In the genomic region with DNA sequence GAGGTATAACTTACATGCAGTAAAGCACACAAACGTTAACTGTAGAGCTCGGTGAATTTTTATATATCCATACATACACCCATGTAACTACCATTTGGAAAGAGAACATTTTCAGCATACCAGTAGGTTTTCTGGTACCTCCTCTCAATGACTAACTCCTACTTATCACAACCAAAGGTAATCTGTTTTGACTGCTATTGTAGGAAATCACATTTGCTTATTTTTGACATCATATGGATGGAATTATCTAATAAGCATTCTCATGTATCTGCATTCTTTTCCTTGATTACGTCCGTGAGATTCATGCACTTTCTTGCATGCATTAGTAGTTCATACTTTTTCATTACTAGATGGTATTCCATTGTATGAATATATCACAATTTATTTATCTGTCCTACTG, we compare ENCODE assay signal across 22 cellular contexts.
DNase-seq lines count a peak whose midpoint lies in the region; ATAC-seq, FAIRE-seq and TF ChIP-seq lines count a peak whose summit lies in the region.
"Had no signal": no experiment of that assay in that cellular context is flagged by ENCODE, and none has a peak within 500 bp of the region (broad histone marks: within the 10 kb centered on the region; RNA-seq: fewer than 3 reads in every experiment).

No MANE protein-coding gene starts in this region.

- DNase-seq in A549 (ENCODE audit: low read depth in 1 of 2, low spot score in 1 of 2) (no peak), SK-N-SH (no peak), GM12878 (ENCODE audit: low read depth, low spot score) (no peak), mesothelial cell of epicardium (ENCODE audit: low spot score in 2 of 2, unreplicated experiment in 2 of 2) (no peak), body of pancreas (no peak), kidney tubule cell (ENCODE audit: low spot score) (no peak)
- DNase-seq: AML-193; CD4-positive, alpha-beta T cell; H9; KG1; MM.1S; NCI-H2029; NCI-H510A; NCI-H69; SHP77 had no signal

- H3K4me1 Mint-ChIP-seq in mesothelial cell of epicardium = peaks cover 2% of the 10 kb centered on the region
- H3K4me1 Mint-ChIP-seq: GM23338 had no signal

- H3K79me2 ChIP-seq in SK-N-SH (ENCODE audit: insufficient read depth) (peaks cover 89% of the 10 kb centered on the region), GM12878 (ENCODE audit: control insufficient read depth, insufficient read depth, low read length) (peaks cover 2% of the 10 kb centered on the region; the same call in 1 of the 2 replicates)

- RAD21 ChIA-PET in GM12878 (lab: Charles Lee; ENCODE audit: unreplicated experiment) = no interaction called here

- no peak overlapping the region for H3K4me2 ChIP-seq in A549
- no peak overlapping the region for H3K4me2 ChIP-seq in SK-N-SH
- H3K4me2 ChIP-seq in GM12878 (ENCODE audit: control insufficient read depth, insufficient read depth) = no peak overlapping the region
- H3K4me2 ChIP-seq: BLaER1 treated with 17β-estradiol and CSF1 and Interleukin-3, amounts not matched to agents 10 nM and 100 nM; GM23338 had no signal

- TF ChIP-seq POLR2A in A549 (IDR thresholded peaks at IDR 0.05; ENCODE audit: low read length) (no peak), GM12878 (IDR thresholded peaks at IDR 0.05; ENCODE audit: low read depth, low read length) (no peak), body of pancreas (IDR thresholded peaks at IDR 0.05) (no peak)

- peak overlapping the region; percentile 50 for H3K27ac Mint-ChIP-seq in mesothelial cell of epicardium
- H3K27ac Mint-ChIP-seq: CD4-positive, alpha-beta T cell; GM23338 had no signal

- no peaks in the 10 kb centered on the region for H3K9me3 Mint-ChIP-seq in mesothelial cell of epicardium
- H3K9me3 Mint-ChIP-seq: CD4-positive, alpha-beta T cell; GM23338; H9 had no signal

- TF ChIP-seq RAD21 in A549 (conservative IDR thresholded peaks at IDR 0.05 in 1 of 2, IDR thresholded peaks at IDR 0.05 in 1 of 2) (no peak), SK-N-SH (IDR thresholded peaks at IDR 0.05; ENCODE audit: low read length) (no peak), GM12878 (IDR thresholded peaks at IDR 0.05; ENCODE audit: insufficient read depth, low read depth, low read length) (no peak)

- CTCF ChIA-PET in A549 (lab: Yijun Ruan, JAX) (interaction anchor here (1.9 kb wide), 1 partner anchor 55 kb away, joined by 6 read pairs; no protein-coding TSS in a partner anchor), SK-N-SH (lab: Yijun Ruan, JAX) (no interaction called here), GM12878 (lab: Yijun Ruan, JAX) (no interaction called here)

- no peak overlapping the region for H3K9ac ChIP-seq in SK-N-SH
- H3K9ac ChIP-seq in GM12878 (ENCODE audit: control insufficient read depth, insufficient read depth, low read length) = no peak overlapping the region
- H3K9ac ChIP-seq: BLaER1 treated with 17β-estradiol and CSF1 and Interleukin-3, amounts not matched to agents 10 nM and 100 nM had no signal

- SMC1A ChIA-PET in GM12878 (lab: Charles Lee; ENCODE audit: uncharacterized antibody, unreplicated experiment) = interaction anchor here (1.1 kb wide), 1 partner anchor 32 kb away, joined by 5 read pairs; no protein-coding TSS in a partner anchor

- 93% methylated on average over 4 of the region's 4 CpGs for WGBS in A549 (ENCODE audit: missing lambda C conversion rate)
- WGBS in SK-N-SH (ENCODE audit: low lambda C conversion rate) = 57% methylated on average over 4 of the region's 4 CpGs
- 100% methylated on average over 4 of the region's 4 CpGs for WGBS in GM12878 (ENCODE audit: insufficient coverage, insufficient replicate concordance, low lambda C conversion rate, missing lambda C conversion rate)
- 86 to 92% methylated on average over 4 of the region's 4 CpGs for WGBS in body of pancreas, 2 donors

- H3K27me3 ChIP-seq in SK-N-SH (ENCODE audit: insufficient read depth) = no peaks in the 10 kb centered on the region
- no peaks in the 10 kb centered on the region for H3K27me3 ChIP-seq in GM12878 (replicated peaks in 1 of 2; ENCODE audit: control insufficient read depth in 2 of 2, insufficient read depth in 2 of 2, low read length in 1 of 2)
- H3K27me3 ChIP-seq in body of pancreas = no peaks in the 10 kb centered on the region
- H3K27me3 ChIP-seq: BLaER1 treated with 17β-estradiol and CSF1 and Interleukin-3, amounts not matched to agents 10 nM and 100 nM had no signal

- FAIRE-seq in A549 (lab: Jason Lieb, UNC) = peak; percentile 61
- no peak for FAIRE-seq in GM12878 (lab: Jason Lieb, UNC)
- FAIRE-seq: D721Med had no signal

- BruUV-seq in GM12878 (replicated peaks; lab: Mats Ljungman, UMichigan) = TSS peak; percentile 27

- POLR2A ChIA-PET in A549 (lab: Yijun Ruan, JAX) = no interaction called here
- POLR2A ChIA-PET in SK-N-SH (lab: Yijun Ruan, JAX) = no interaction called here
- POLR2A ChIA-PET in GM12878 (lab: Charles Lee) = no interaction called here

- in situ Hi-C loops in GM12878 (cut with MboI) = no loop called here

- no peak for ATAC-seq in A549
- no peak for ATAC-seq in GM12878
- ATAC-seq in body of pancreas = no peak
- ATAC-seq in GM18858 (IDR thresholded peaks at IDR 0.05; ENCODE audit: unreplicated experiment) = no peak
- ATAC-seq in HG02642 (IDR thresholded peaks at IDR 0.05; ENCODE audit: poor library complexity, unreplicated experiment) = no peak
- ATAC-seq: GM23338, Panc1 had no signal

- H3K36me3 ChIP-seq in SK-N-SH (replicated peaks in 1 of 2; ENCODE audit: control insufficient read depth in 1 of 2, insufficient read depth in 2 of 2, low read length in 1 of 2) (peaks cover 0 to 11% of the 10 kb centered on the region in 2 experiments), GM12878 (ENCODE audit: control insufficient read depth in 2 of 2, insufficient read depth in 2 of 2, low read length in 1 of 2) (no peaks in the 10 kb centered on the region), body of pancreas (replicated peaks in 1 of 2; ENCODE audit: insufficient read depth in 1 of 2, low read depth in 2 of 2) (no peaks in the 10 kb centered on the region)

- H3K36me3 Mint-ChIP-seq in mesothelial cell of epicardium = peaks cover 3% of the 10 kb centered on the region

- peaks cover 30% of the 10 kb centered on the region for H3F3A ChIP-seq in SK-N-SH (replicated peaks; ENCODE audit: insufficient read depth)

- H3K4me3 ChIP-seq in A549 (no peak overlapping the region), SK-N-SH (ENCODE audit: low read depth in 2 of 2, low read length in 1 of 2) (no peak overlapping the region), GM12878 (no peak overlapping the region), body of pancreas (no peak overlapping the region)
- H3K4me3 ChIP-seq: BLaER1 treated with 17β-estradiol and CSF1 and Interleukin-3, amounts not matched to agents 10 nM and 100 nM; GM23338 had no signal

- H3K27me3 Mint-ChIP-seq in mesothelial cell of epicardium (ENCODE audit: low read depth) = no peaks in the 10 kb centered on the region
- H3K27me3 Mint-ChIP-seq: CD4-positive, alpha-beta T cell had no signal

- intact Hi-C loops in GM12878 (cut with micrococcal nuclease; ENCODE audit: unreplicated experiment) = no loop called here
- intact Hi-C loops in body of pancreas (cut with DNase I) = no loop called here

- TF ChIP-seq CTCF in A549 (IDR thresholded peaks at IDR 0.05) (no peak), SK-N-SH (IDR thresholded peaks at IDR 0.05) (no peak), GM12878 (IDR thresholded peaks at IDR 0.05 in 2 of 3, conservative IDR thresholded peaks at IDR 0.05 in 1 of 3; ENCODE audit: control insufficient read depth in 2 of 3, extremely low read depth in 1 of 3, insufficient read depth in 1 of 3, low read depth in 3 of 3, low read length in 3 of 3) (no peak), mesothelial cell of epicardium (IDR thresholded peaks at IDR 0.05; ENCODE audit: unreplicated experiment) (no peak), body of pancreas (IDR thresholded peaks at IDR 0.05) (no peak)

- H3K27ac ChIP-seq in A549 (no peak overlapping the region), SK-N-SH (ENCODE audit: low read depth in 2 of 2, low read length in 1 of 2) (peak overlapping the region in 1 of 2 experiments; percentile 38; a peak in 1 of 4 replicates), GM12878 (ENCODE audit: control insufficient read depth, insufficient read depth) (no peak overlapping the region), body of pancreas (no peak overlapping the region)
- H3K27ac ChIP-seq: BLaER1 treated with 17β-estradiol and CSF1 and Interleukin-3, amounts not matched to agents 10 nM and 100 nM; RWPE1 had no signal

- H3K9me2 ChIP-seq in SK-N-SH = no peaks in the 10 kb centered on the region

- H2AFZ ChIP-seq in SK-N-SH (ENCODE audit: low read depth) (no peak overlapping the region), GM12878 (ENCODE audit: control insufficient read depth, low read depth, low read length) (no peak overlapping the region)
- H2AFZ ChIP-seq: GM23338 had no signal

- H3K9me3 ChIP-seq in A549 (no peaks in the 10 kb centered on the region), SK-N-SH (no peaks in the 10 kb centered on the region), GM12878 (replicated peaks; ENCODE audit: control insufficient read depth, insufficient read depth, low read length) (no peaks in the 10 kb centered on the region), body of pancreas (no peaks in the 10 kb centered on the region)

- H3K4me3 Mint-ChIP-seq in mesothelial cell of epicardium = no peak overlapping the region
- H3K4me3 Mint-ChIP-seq: CD4-positive, alpha-beta T cell; GM23338; H9 had no signal

- H3K4me1 ChIP-seq in A549 (peaks cover 11% of the 10 kb centered on the region), SK-N-SH (ENCODE audit: control insufficient read depth in 1 of 2, insufficient read depth in 2 of 2, low read depth in 1 of 2, low read length in 1 of 2) (peaks cover 0 to 9% of the 10 kb centered on the region in 2 experiments; a peak in 2 of 4 replicates), GM12878 (ENCODE audit: control insufficient read depth, insufficient read depth, low read length) (no peaks in the 10 kb centered on the region), body of pancreas (no peaks in the 10 kb centered on the region)

- TF ChIP-seq EP300 in A549 (IDR thresholded peaks at IDR 0.05) = no peak
- no peak for TF ChIP-seq EP300 in SK-N-SH (IDR thresholded peaks at IDR 0.05; ENCODE audit: borderline replicate concordance in 1 of 2, low read depth in 1 of 2, low read length in 1 of 2)
- TF ChIP-seq EP300 in GM12878 (IDR thresholded peaks at IDR 0.05; ENCODE audit: borderline replicate concordance in 1 of 2, control insufficient read depth in 1 of 2, low read depth in 2 of 2, low read length in 2 of 2) = no peak

- H4K20me1 ChIP-seq in SK-N-SH (ENCODE audit: insufficient read depth) (peaks cover 48% of the 10 kb centered on the region), GM12878 (ENCODE audit: control insufficient read depth, insufficient read depth) (no peaks in the 10 kb centered on the region)

TF ChIP-seq in A549, 52 proteins besides CTCF, POLR2A, EP300 and RAD21 (continues in another document):
- TF ChIP-seq TP53 (CRISPR knock-in tag; IDR thresholded peaks at IDR 0.05) (no peak), HOXA7 (CRISPR knock-in tag; IDR thresholded peaks at IDR 0.05) (no peak)

TF ChIP-seq in SK-N-SH, 30 proteins besides CTCF, POLR2A, EP300 and RAD21 (continues in another document):
- TF ChIP-seq RXRA (IDR thresholded peaks at IDR 0.05; ENCODE audit: borderline replicate concordance, low read depth) (no peak), RFX5 (IDR thresholded peaks at IDR 0.05; ENCODE audit: low read length) (no peak)

TF ChIP-seq in GM12878, 131 proteins besides CTCF, POLR2A, EP300 and RAD21 (continues in another document):
- TF ChIP-seq HDAC2 (IDR thresholded peaks at IDR 0.05) = no peak
- no peak for TF ChIP-seq MEF2A (IDR thresholded peaks at IDR 0.05; ENCODE audit: insufficient read depth, low read depth, low read length)
